14 cellular contexts compared by ENCODE assay signal in genomic region chr1:234621657-234622335, GRCh38. TPM values are rescaled to one million over a fixed set of nuclear protein-coding genes. Genes with fewer than 3 reads are reported as not detected.
DNase-seq lines count a peak whose midpoint lies in the region; FAIRE-seq and TF ChIP-seq lines count a peak whose summit lies in the region.
"Had no signal": no experiment of that assay in that cellular context is flagged by ENCODE, and none has a peak within 500 bp of the region (broad histone marks: within the 10 kb centered on the region; RNA-seq: fewer than 3 reads in every experiment).

No MANE protein-coding gene starts in this region.

- CTCF ChIA-PET in HEK293T (lab: Yijun Ruan, JAX): interaction anchor here (0.6 to 1.0 kb wide), 4 partner anchors 11 to 123 kb away, joined by 3 to 6 read pairs (median 3); no protein-coding TSS in a partner anchor

- H3K4me1 ChIP-seq in ACC112 (ENCODE audit: control insufficient read depth, insufficient read depth, low read length, unreplicated experiment): peaks cover 64% of the 10 kb centered on the region
- H3K4me1 ChIP-seq: prostate gland had no signal

- POLR2A ChIA-PET in HEK293T (lab: Yijun Ruan, JAX): interaction anchor here (0.8 to 3.8 kb wide), 4 partner anchors 10 to 102 kb away, joined by 3 to 34 read pairs (median 4); no protein-coding TSS in a partner anchor

- DNase-seq in GM04504 (ENCODE audit: low read depth) (peak; percentile 81), WERI-Rb-1 (peak; percentile 96), left kidney (ENCODE audit: low read depth, low spot score) (peak; percentile 64), HEK293T (ENCODE audit: extremely low spot score) (no peak), AML-193 (lab: John Stamatoyannopoulos, UW) (no peak), dorsolateral prefrontal cortex (no peak), GM19239 (ENCODE audit: insufficient read length, low spot score) (no peak)
- DNase-seq: activated CD8-positive, alpha-beta memory T cell treated with anti-CD3 and anti-CD28 coated beads for 24 hours; CD4-positive, alpha-beta T cell; esophagus squamous epithelium; NCI-H510A; tibial artery had no signal

- H3K9me3 ChIP-seq in WERI-Rb-1 (ENCODE audit: severe bottlenecking): no peaks in the 10 kb centered on the region
- H3K9me3 ChIP-seq: esophagus squamous epithelium, prostate gland, tibial artery had no signal

- TF ChIP-seq CTCF in WERI-Rb-1 (IDR thresholded peaks at IDR 0.05; ENCODE audit: low read depth, low read length) (no peak), dorsolateral prefrontal cortex (IDR thresholded peaks at IDR 0.05 in 54 of 56, conservative IDR thresholded peaks at IDR 0.05 in 2 of 56; ENCODE audit: low read depth in 1 of 56, partially characterized antibody in 56 of 56) (no peak)

- H3K27me3 ChIP-seq in ACC112 (ENCODE audit: insufficient read depth, low read length) (no peaks in the 10 kb centered on the region), WERI-Rb-1 (ENCODE audit: insufficient read depth, low read depth, severe bottlenecking) (no peaks in the 10 kb centered on the region), dorsolateral prefrontal cortex (no peaks in the 10 kb centered on the region)
- H3K27me3 ChIP-seq: esophagus squamous epithelium, tibial artery had no signal

- H3K4me3 ChIP-seq in ACC112 (ENCODE audit: low read depth, low read length) (no peak overlapping the region), WERI-Rb-1 (ENCODE audit: low read depth, low read length) (no peak overlapping the region), dorsolateral prefrontal cortex (no peak overlapping the region)
- H3K4me3 ChIP-seq: esophagus squamous epithelium, prostate gland, tibial artery had no signal

- H3K36me3 ChIP-seq in ACC112 (ENCODE audit: insufficient read depth, low read length) (no peaks in the 10 kb centered on the region), WERI-Rb-1 (no peaks in the 10 kb centered on the region)
- H3K36me3 ChIP-seq: esophagus squamous epithelium, prostate gland, tibial artery had no signal

- H3K27ac ChIP-seq in ACC112 (ENCODE audit: low read depth, low read length) (peak overlapping the region; percentile 66), WERI-Rb-1 (peak overlapping the region; percentile 51), dorsolateral prefrontal cortex (no peak overlapping the region)
- H3K27ac ChIP-seq: esophagus squamous epithelium, prostate gland, tibial artery had no signal

- H3K79me2 ChIP-seq in ACC112 (ENCODE audit: control insufficient read depth, insufficient read depth, low read length, unreplicated experiment): no peaks in the 10 kb centered on the region

- H2AFZ ChIP-seq in ACC112 (ENCODE audit: low read length, unreplicated experiment): peak overlapping the region; percentile 29

- intact Hi-C loops in dorsolateral prefrontal cortex (cut with DNase I): loop anchor here in 1 of 2 donors (5.0 kb wide), 1 partner anchor 41 kb away; no protein-coding TSS in a partner anchor

- FAIRE-seq in GM19239 (lab: Jason Lieb, UNC): no peak

TF ChIP-seq in HEK293T, 16 proteins besides CTCF, POLR2A, EP300 and RAD21:
- TF ChIP-seq L3MBTL2 (conservative IDR thresholded peaks at IDR 0.05) (no peak), LEF1 (IDR thresholded peaks at IDR 0.05; ENCODE audit: borderline replicate concordance) (no peak)

RNA-seq across cellular contexts. Expression of gene IRF2BP2, which starts 11.8 kb away (rescaled TPM):
- 100 to 1,000 TPM in 54 of 120 experiments, 10 to 100 TPM in 66; 60.9 to 188 (median 96.3) TPM for total RNA-seq in dorsolateral prefrontal cortex

Comparison
In these comparisons a context has a peak if more than half of its experiments do, and no peak if none do; other contexts are left out.
1. H3K27ac ChIP-seq: peak in ACC112 (single experiment) and WERI-Rb-1 (single experiment); none in dorsolateral prefrontal cortex (0 of 59).
2. DNase-seq: peak in GM04504 (single experiment), WERI-Rb-1 (single experiment) and left kidney (single experiment); none in HEK293T (single experiment), AML-193 (0 of 2), dorsolateral prefrontal cortex (0 of 10) and GM19239 (single experiment).